8 cellular contexts compared by ENCODE assay signal in the genomic region with DNA sequence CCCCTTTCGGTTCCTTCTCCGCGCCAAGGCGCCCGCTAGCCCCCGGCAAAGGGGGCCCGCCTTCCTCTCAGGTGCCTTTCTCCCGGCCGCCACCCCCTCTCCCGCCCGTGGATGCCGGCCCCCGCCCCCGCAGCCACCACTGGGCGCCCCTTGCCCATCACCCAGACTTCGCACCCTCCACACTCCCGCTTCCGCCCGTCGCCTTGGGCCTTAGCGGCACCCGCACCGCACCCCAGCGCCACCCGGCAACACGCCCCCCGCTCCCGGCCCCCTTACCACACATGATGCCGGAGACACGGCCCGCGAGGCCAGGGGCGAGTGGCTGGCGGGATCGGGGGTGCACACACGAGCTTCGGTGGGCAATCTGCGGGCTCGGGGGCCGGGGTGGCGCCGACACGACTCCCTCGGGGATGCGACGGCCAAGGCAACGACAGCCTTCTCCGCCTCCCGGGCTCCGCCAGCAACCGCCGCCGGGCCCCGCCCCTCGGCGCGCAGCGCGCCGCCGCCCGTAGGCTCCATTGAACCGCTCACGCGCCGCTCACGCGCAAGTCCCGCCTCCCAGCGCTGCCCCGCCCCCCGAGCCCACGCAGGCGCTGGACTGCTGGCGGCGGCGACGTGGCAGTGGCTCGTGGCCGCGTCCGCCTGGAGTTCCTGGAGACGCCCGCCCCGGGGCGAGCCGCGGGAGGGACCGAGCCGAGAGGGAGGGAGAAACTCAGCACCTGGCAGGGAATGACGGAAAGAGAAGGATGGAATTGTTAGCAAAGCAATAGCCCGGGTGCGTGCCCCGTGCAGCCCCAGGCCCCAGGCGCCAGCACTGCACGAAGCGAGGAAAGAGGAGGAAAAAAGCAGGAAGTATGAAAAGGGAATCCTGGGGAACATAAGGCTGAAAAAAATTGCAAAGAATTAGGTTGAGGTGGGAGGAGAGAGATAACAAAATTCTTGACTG. TPM values are rescaled to one million over a fixed set of nuclear protein-coding genes. Genes with fewer than 3 reads are reported as not detected.
DNase-seq lines count a peak whose midpoint lies in the region; ATAC-seq and FAIRE-seq lines count a peak whose summit lies in the region.

A gene (minus strand): TSS at position 439 of the 946 bp plus-strand sequence. CDS start 156 bp downstream, at position 283.

- peak within 1 kb of the TSS; percentile 98 for H3K18ac ChIP-seq in mesendoderm (ENCODE audit: low read length)

- no peaks in the 10 kb centered on the region for H3K36me3 ChIP-seq in mesendoderm (ENCODE audit: control insufficient read depth, insufficient read depth, low read length)

- peak within 1 kb of the TSS; percentile 56 for H3K4me3 ChIP-seq in mesendoderm (ENCODE audit: low read length)

- peaks cover 3% of the 10 kb centered on the region for H3K4me1 ChIP-seq in mesendoderm (ENCODE audit: control insufficient read depth, low read depth, low read length)

- DNase-seq in COLO668 (lab: John Stamatoyannopoulos, UW; ENCODE audit: unreplicated experiment) (peak; percentile 97), HTR-8/SVneo (ENCODE audit: insufficient read length, low spot score) (peak; percentile 93), NOMO-1 treated with DMSO at 0.1 percent for 48 hours (lab: John Stamatoyannopoulos, UW; ENCODE audit: unreplicated experiment) (peak; percentile 85), mesendoderm (peak; percentile 95)
- peak; percentile 74 to 86 (median 76) for DNase-seq in activated CD8-positive, alpha-beta memory T cell treated with anti-CD3 and anti-CD28 coated beads for 48 hours (ENCODE audit: low read depth in 2 of 3, low spot score in 2 of 3)
- DNase-seq in effector memory CD8-positive, alpha-beta T cell: peak; percentile 91 to 93 (median 91)
- peak; percentile 89 for DNase-seq in stimulated activated CD8-positive, alpha-beta memory T cell treated with anti-CD3 and anti-CD28 coated beads, Interleukin-12 subunit alpha, Interleukin-12 subunit beta, amount 100 ng/mL, for 4 hours (ENCODE audit: low read depth)

- peak within 1 kb of the TSS; percentile 90 for H3K9ac ChIP-seq in mesendoderm (ENCODE audit: low read length)

- peak within 1 kb of the TSS; percentile 73 for H3K27ac ChIP-seq in mesendoderm (ENCODE audit: low read depth, low read length)

- H3K27me3 ChIP-seq in mesendoderm (ENCODE audit: insufficient read depth, low read length, poor library complexity): no peaks in the 10 kb centered on the region

- peaks cover 19 to 35% of the 10 kb centered on the region in 2 donors for H3K4me1 Mint-ChIP-seq in effector memory CD8-positive, alpha-beta T cell (ENCODE audit: low read depth in 2 of 2)

- peaks cover 26% of the 10 kb centered on the region for H3K79me2 ChIP-seq in mesendoderm (ENCODE audit: control insufficient read depth, insufficient read depth, low read length)

- peak within 1 kb of the TSS; percentile 14 for H2BK5ac ChIP-seq in mesendoderm (ENCODE audit: low read length)

- H3K4me3 Mint-ChIP-seq in effector memory CD8-positive, alpha-beta T cell: peak within 1 kb of the TSS; percentile 88 to 91

- no peaks in the 10 kb centered on the region for H3K9me3 Mint-ChIP-seq in effector memory CD8-positive, alpha-beta T cell

- H2AK5ac ChIP-seq in mesendoderm (ENCODE audit: low read length): no peak within 1 kb of the TSS

- peaks cover 3% of the 10 kb centered on the region for H3K36me3 Mint-ChIP-seq in effector memory CD8-positive, alpha-beta T cell (ENCODE audit: insufficient read depth)

- no peaks in the 10 kb centered on the region for H3K27me3 Mint-ChIP-seq in effector memory CD8-positive, alpha-beta T cell

- peak within 1 kb of the TSS; percentile 94 for H3K56ac ChIP-seq in mesendoderm (ENCODE audit: low read length)

- H2BK120ac ChIP-seq in mesendoderm (ENCODE audit: low read depth, low read length): peak within 1 kb of the TSS; percentile 55

- no peak within 1 kb of the TSS for H3K23ac ChIP-seq in mesendoderm (ENCODE audit: low read length)

- peak within 1 kb of the TSS; percentile 33 for H4K5ac ChIP-seq in mesendoderm (ENCODE audit: low read length)

- H4K8ac ChIP-seq in mesendoderm (ENCODE audit: low read depth, low read length): peak within 1 kb of the TSS; percentile 95

- peak within 1 kb of the TSS; percentile 82 for H3K4ac ChIP-seq in mesendoderm (ENCODE audit: low read depth, low read length)

- H2BK15ac ChIP-seq in mesendoderm (replicated peaks; ENCODE audit: low read depth): no peak within 1 kb of the TSS

- H3K4me2 ChIP-seq in mesendoderm (ENCODE audit: low read length): peak within 1 kb of the TSS; percentile 79

- WGBS in mesendoderm (ENCODE audit: extremely low coverage, insufficient coverage, low lambda C conversion rate): no CpG with 5 or more reads among the region's 97 CpGs

- ATAC-seq in GM21367 (IDR thresholded peaks at IDR 0.05; ENCODE audit: unreplicated experiment): peak; percentile 88
- ATAC-seq in effector memory CD8-positive, alpha-beta T cell (replicated peaks): peak; percentile 94

- H3K79me1 ChIP-seq in mesendoderm (ENCODE audit: low read length): peaks cover 4% of the 10 kb centered on the region

- H3K27ac Mint-ChIP-seq in effector memory CD8-positive, alpha-beta T cell: peak within 1 kb of the TSS; percentile 93 to 97

- FAIRE-seq in HTR-8/SVneo (lab: Jason Lieb, UNC): peak; percentile 86

RNA-seq across cellular contexts. Expression of the gene that starts here (rescaled TPM):
- 38.1 TPM for polyA plus RNA-seq in mesendoderm (2013, experiment 1 of 2)
- 36.3 TPM for polyA plus RNA-seq in mesendoderm (2013, experiment 2 of 2)

Comparison
In these comparisons a context has a peak if more than half of its experiments do, and no peak if none do; other contexts are left out.
1. Peak in every context shown above with its lines: DNase-seq, ATAC-seq, H3K4me3 ChIP-seq and H3K27ac ChIP-seq.